22 cellular contexts compared by ENCODE assay signal in genomic region chr7:155267023-155267422, GRCh38.
"Had no signal": no experiment of that assay in that cellular context is flagged by ENCODE, and none has a peak within 500 bp of the region (broad histone marks: within the 10 kb centered on the region; RNA-seq: fewer than 3 reads in every experiment).

No MANE protein-coding gene starts in this region.

- H3K4me3 ChIP-seq: coronary artery, dorsolateral prefrontal cortex, esophagus muscularis mucosa, gastroesophageal sphincter, heart left ventricle, hepatocyte, left ventricle myocardium inferior, lower lobe of right lung, mucosa of descending colon had no signal

- ATAC-seq: foreskin keratinocyte, gastroesophageal sphincter, heart left ventricle, left colon, lower lobe of right lung had no signal

- H3K79me2 ChIP-seq: hepatocyte had no signal

- H3K27ac Mint-ChIP-seq: immature natural killer cell, mesothelial cell of epicardium had no signal

- H3K4me3 Mint-ChIP-seq: immature natural killer cell, mesothelial cell of epicardium, naive B cell had no signal

- H3K4me1 ChIP-seq: esophagus muscularis mucosa, foreskin keratinocyte, gastroesophageal sphincter, heart left ventricle, left ventricle myocardium inferior, lower lobe of right lung had no signal

- H3K4me2 ChIP-seq: hepatocyte had no signal

- H3K27me3 ChIP-seq: hepatocyte had no signal

- H3K9me3 ChIP-seq: esophagus muscularis mucosa, gastroesophageal sphincter, heart left ventricle, left ventricle myocardium inferior, lower lobe of right lung, mucosa of descending colon had no signal

- H3K36me3 Mint-ChIP-seq: immature natural killer cell, mesothelial cell of epicardium, naive B cell had no signal

- H3K4me1 Mint-ChIP-seq: immature natural killer cell, naive B cell had no signal

- H3K27ac ChIP-seq: coronary artery, dorsolateral prefrontal cortex, esophagus muscularis mucosa, foreskin keratinocyte, gastroesophageal sphincter, heart left ventricle, hepatocyte, left ventricle myocardium inferior, lower lobe of right lung had no signal

- H3K36me3 ChIP-seq: esophagus muscularis mucosa, gastroesophageal sphincter, heart left ventricle, left ventricle myocardium inferior, lower lobe of right lung had no signal

- H3K9me3 Mint-ChIP-seq: immature natural killer cell, naive B cell had no signal

- DNase-seq: dermis blood vessel endothelial cell; dorsolateral prefrontal cortex; effector CD4-positive, alpha-beta T cell; effector memory CD4-positive, alpha-beta T cell; foreskin keratinocyte; heart left ventricle; hypothalamus; immature natural killer cell; islet precursor cell; kidney; kidney glomerular epithelial cell; left colon; left ventricle myocardium inferior; lower lobe of right lung; mesenchymal stem cell; mucosa of descending colon; naive B cell had no signal

- H2AFZ ChIP-seq: hepatocyte had no signal
